Comparison of ENCODE assay signal across 29 cellular contexts in the genomic region with DNA sequence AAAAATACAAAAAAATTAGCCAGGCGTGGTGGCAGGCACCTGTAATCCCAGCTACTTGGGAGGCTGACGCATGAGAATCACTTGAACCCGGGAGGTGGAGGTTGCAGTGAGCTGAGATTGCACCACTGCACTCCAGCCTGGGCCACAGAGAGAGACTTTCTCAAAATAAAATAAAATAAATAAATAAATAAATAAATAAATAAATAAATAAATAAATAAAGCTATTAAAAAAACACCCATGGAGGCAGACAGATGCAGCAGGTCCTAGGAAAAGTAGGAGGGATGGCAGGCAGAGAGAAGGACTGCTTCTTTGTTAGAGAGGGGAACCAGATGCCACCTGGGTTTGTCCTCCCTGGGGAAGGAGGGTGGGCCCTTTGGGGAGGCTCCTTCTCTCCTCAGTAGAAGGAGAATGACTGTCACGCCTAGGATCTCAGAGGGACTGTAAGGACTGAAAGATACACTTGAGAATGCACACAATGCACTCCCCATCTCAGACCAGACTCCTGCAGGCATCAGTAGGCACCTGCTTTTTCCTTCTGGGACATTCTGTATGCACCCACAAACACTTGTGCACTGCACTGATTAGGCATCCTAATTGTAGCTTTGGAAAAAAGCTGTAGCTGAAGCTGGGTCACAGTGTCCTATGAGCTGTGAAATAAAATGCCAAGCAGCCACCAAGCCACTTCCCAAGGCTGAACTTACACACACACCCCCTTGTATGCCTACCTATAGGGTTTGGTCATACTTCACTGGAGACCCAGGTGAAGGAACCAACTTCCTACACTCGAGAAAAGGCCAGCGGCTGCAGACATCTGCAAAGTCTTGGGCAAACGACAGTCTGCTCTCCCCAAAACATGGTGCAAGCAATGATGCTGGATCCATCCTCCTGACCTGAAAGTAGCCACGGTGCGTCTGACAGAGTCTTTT. TPM values are rescaled to one million over a fixed set of nuclear protein-coding genes. Genes with fewer than 3 reads are reported as not detected.
A peak's percentile ranks its signal among the peaks of the same experiment; 100 is the strongest.
DNase-seq lines count a peak whose midpoint lies in the region; ATAC-seq and TF ChIP-seq lines count a peak whose summit lies in the region.
"Had no signal": no experiment of that assay in that cellular context is flagged by ENCODE, and none has a peak within 500 bp of the region (broad histone marks: within the 10 kb centered on the region; RNA-seq: fewer than 3 reads in every experiment).

No MANE protein-coding gene starts in this region.

- ATAC-seq in naive B cell (ENCODE audit: low read depth in 2 of 2): no peak
- no peak for ATAC-seq in HG02970 (IDR thresholded peaks at IDR 0.05; ENCODE audit: low FRiP score, unreplicated experiment)
- ATAC-seq in GM21447 (IDR thresholded peaks at IDR 0.05; ENCODE audit: unreplicated experiment): no peak
- ATAC-seq: activated CD8-positive, alpha-beta memory T cell treated with anti-CD3 and anti-CD28 coated beads, Interleukin-2, amount 10 ng/mL, durations not matched to agents 7 days and 5 days; body of pancreas; naive thymus-derived CD4-positive, alpha-beta T cell; Panc1 had no signal

- no peak overlapping the region for H3K27ac ChIP-seq in BLaER1 treated with 17β-estradiol and CSF1 and Interleukin-3, amounts not matched to agents 10 nM and 100 nM
- peak overlapping the region; percentile 30 for H3K27ac ChIP-seq in RWPE1
- H3K27ac ChIP-seq: adrenal gland, body of pancreas, C4-2B, tibial nerve had no signal

- peak overlapping the region; percentile 84 to 99 (median 96); a peak in 21 of 22 replicates for H3K4me2 ChIP-seq in BLaER1 treated with 17β-estradiol and CSF1 and Interleukin-3, amounts not matched to agents 10 nM and 100 nM

- peaks cover 0 to 9% (median 0%) of the 10 kb centered on the region in 11 experiments; a peak in 2 of 22 replicates for H3K36me3 ChIP-seq in BLaER1 treated with 17β-estradiol and CSF1 and Interleukin-3, amounts not matched to agents 10 nM and 100 nM
- H3K36me3 ChIP-seq in H7 (replicated peaks; ENCODE audit: control insufficient read depth, insufficient read depth, low read length): no peaks in the 10 kb centered on the region
- H3K36me3 ChIP-seq: adrenal gland, HAP-1, MG63, tibial nerve had no signal

- no peaks in the 10 kb centered on the region for H3K36me3 Mint-ChIP-seq in naive B cell
- H3K36me3 Mint-ChIP-seq: mesothelial cell of epicardium, WTC11 had no signal

- H3K4me3 ChIP-seq in BLaER1 treated with 17β-estradiol and CSF1 and Interleukin-3, amounts not matched to agents 10 nM and 100 nM: no peak overlapping the region
- no peak overlapping the region for H3K4me3 ChIP-seq in H7 (ENCODE audit: insufficient read depth, low read depth, low read length)
- H3K4me3 ChIP-seq: adrenal gland, body of pancreas, HAP-1, MG63, tibial nerve had no signal

- CTCF ChIA-PET in RWPE1 (lab: Yijun Ruan, JAX): no interaction called here

- H3K27me3 Mint-ChIP-seq in naive B cell: no peaks in the 10 kb centered on the region
- H3K27me3 Mint-ChIP-seq: activated CD8-positive, alpha-beta memory T cell treated with anti-CD3 and anti-CD28 coated beads, Interleukin-2, amount 10 ng/mL, durations not matched to agents 7 days and 5 days; naive thymus-derived CD4-positive, alpha-beta T cell; stimulated activated naive CD8-positive, alpha-beta T cell treated with anti-CD3 and anti-CD28 coated beads, Interleukin-15, Interleukin-2, amounts not matched to agents 100 ng/mL and 50 ng/mL, for 24 hours had no signal

- H3K9me3 Mint-ChIP-seq in naive B cell: no peaks in the 10 kb centered on the region
- H3K9me3 Mint-ChIP-seq: mesothelial cell of epicardium; stimulated activated naive CD8-positive, alpha-beta T cell treated with anti-CD3 and anti-CD28 coated beads, Interleukin-15, Interleukin-2, amounts not matched to agents 100 ng/mL and 50 ng/mL, for 24 hours; WTC11 had no signal

- peak overlapping the region in 6 of 8 donors; percentile 2 to 51 (median 26) for H3K4me3 Mint-ChIP-seq in naive B cell
- H3K4me3 Mint-ChIP-seq: activated CD8-positive, alpha-beta memory T cell treated with anti-CD3 and anti-CD28 coated beads, Interleukin-2, amount 10 ng/mL, durations not matched to agents 7 days and 5 days; mesothelial cell of epicardium; naive thymus-derived CD4-positive, alpha-beta T cell; stimulated activated naive CD8-positive, alpha-beta T cell treated with anti-CD3 and anti-CD28 coated beads, Interleukin-15, Interleukin-2, amounts not matched to agents 100 ng/mL and 50 ng/mL, for 24 hours; WTC11 had no signal

- no peak for TF ChIP-seq CTCF in RWPE1 (conservative IDR thresholded peaks at IDR 0.05; ENCODE audit: low read depth)

- H3K27ac Mint-ChIP-seq in naive B cell: peak overlapping the region in 4 of 6 donors; percentile 32 to 99 (median 64)
- H3K27ac Mint-ChIP-seq: mesothelial cell of epicardium; stimulated activated naive CD8-positive, alpha-beta T cell treated with anti-CD3 and anti-CD28 coated beads, Interleukin-15, Interleukin-2, amounts not matched to agents 100 ng/mL and 50 ng/mL, for 24 hours; WTC11 had no signal

- H3K4me1 Mint-ChIP-seq in naive B cell: peaks cover 81 to 96% (median 94%) of the 10 kb centered on the region in 3 donors

- H3K4me1 ChIP-seq in BLaER1 treated with 17β-estradiol and CSF1 and Interleukin-3, amounts not matched to agents 10 nM and 100 nM: peaks cover 96 to 100% (median 100%) of the 10 kb centered on the region in 10 experiments
- H3K4me1 ChIP-seq: HAP-1 had no signal

- no peaks in the 10 kb centered on the region for H3K27me3 ChIP-seq in BLaER1 treated with 17β-estradiol and CSF1 and Interleukin-3, amounts not matched to agents 10 nM and 100 nM
- H3K27me3 ChIP-seq in H7 (ENCODE audit: control insufficient read depth, insufficient read depth, low read length): no peaks in the 10 kb centered on the region
- H3K27me3 ChIP-seq: adrenal gland, body of pancreas, MG63, tibial nerve had no signal

- DNase-seq in H7: peak; percentile 34
- no peak for DNase-seq in RWPE1 (ENCODE audit: low spot score)
- no peak for DNase-seq in naive B cell
- no peak for DNase-seq in activated naive CD4-positive, alpha-beta T cell treated with anti-CD3 and anti-CD28 coated beads, Interleukin-2, amount 50 U/mL, for 16 hours
- DNase-seq: activated CD4-positive, alpha-beta T cell treated with anti-CD3 and anti-CD28 coated beads, Interleukin-2, amount 50 U/mL, for 1 hour; activated CD8-positive, alpha-beta memory T cell treated with anti-CD3 and anti-CD28 coated beads, Interleukin-2, amount 10 ng/mL, durations not matched to agents 7 days and 5 days; activated naive CD4-positive, alpha-beta T cell treated with Interleukin-2 at 50 U/mL for 16 hours; activated T-cell treated with anti-CD3 and anti-CD28 coated beads, Interleukin-2, amount 50 U/mL, for 48 hours; body of pancreas; Calu3; kidney; naive thymus-derived CD4-positive, alpha-beta T cell; NCI-H1417 treated with DMSO at 0.1 percent for 48 hours; NCI-H510A treated with DMSO at 0.1 percent for 48 hours; NK-92 treated with Interleukin-12 subunit alpha and Interleukin-12 subunit beta, amount 100 ng/mL, for 24 hours; occipital lobe; SIG-M5 had no signal

- H3K9me3 ChIP-seq in BLaER1 treated with 17β-estradiol and CSF1 and Interleukin-3, amounts not matched to agents 10 nM and 100 nM (replicated peaks in 1 of 11): no peaks in the 10 kb centered on the region
- H3K9me3 ChIP-seq: adrenal gland, body of pancreas, HAP-1, MG63, tibial nerve had no signal

- POLR2A ChIA-PET in RWPE1 (lab: Yijun Ruan, JAX; ENCODE audit: low non-redundant PET): no interaction called here

- H4K20me1 ChIP-seq in BLaER1 treated with 17β-estradiol and CSF1 and Interleukin-3, amounts not matched to agents 10 nM and 100 nM: peaks cover 99 to 100% (median 100%) of the 10 kb centered on the region in 11 experiments

- H3K9ac ChIP-seq in BLaER1 treated with 17β-estradiol and CSF1 and Interleukin-3, amounts not matched to agents 10 nM and 100 nM: peak overlapping the region in 1 of 11 experiments; percentile 21; a peak in 2 of 22 replicates

RNA-seq across cellular contexts. Expression of a gene that starts 18.9 kb away (rescaled TPM):
- total RNA-seq in H7 (2014; rRNA removed; shearing (Covaris generic)): 12.5 and 14.7 TPM in 2 replicates
- 10 to 100 TPM; 15.4 to 26.2 (median 19.4) TPM for polyA plus RNA-seq in naive B cell (ENCODE audit: low read depth in 6 of 6)

RNA-seq across cellular contexts. Expression of a gene that starts 36.9 kb away (rescaled TPM):
- total RNA-seq in H7 (2014; rRNA removed; shearing (Covaris generic)): 12.0 and 14.2 TPM in 2 replicates
- 10 to 100 TPM in 1 of 6 donors, 1 to 10 TPM in 5; 2.0 to 10.9 (median 5.4) TPM for polyA plus RNA-seq in naive B cell (ENCODE audit: low read depth in 6 of 6)

RNA-seq across cellular contexts. Expression of a gene that starts 48.9 kb away (rescaled TPM):
- 14.3 and 17.1 TPM in 2 replicates for total RNA-seq in H7 (2014; rRNA removed; shearing (Covaris generic))
- 10 to 100 TPM in 2 of 6 donors, 1 to 10 TPM in 4; 3.2 to 19.5 (median 9.4) TPM for polyA plus RNA-seq in naive B cell (ENCODE audit: low read depth in 6 of 6)
